ENCODE assay signal across 1 cellular context in the genomic region with DNA sequence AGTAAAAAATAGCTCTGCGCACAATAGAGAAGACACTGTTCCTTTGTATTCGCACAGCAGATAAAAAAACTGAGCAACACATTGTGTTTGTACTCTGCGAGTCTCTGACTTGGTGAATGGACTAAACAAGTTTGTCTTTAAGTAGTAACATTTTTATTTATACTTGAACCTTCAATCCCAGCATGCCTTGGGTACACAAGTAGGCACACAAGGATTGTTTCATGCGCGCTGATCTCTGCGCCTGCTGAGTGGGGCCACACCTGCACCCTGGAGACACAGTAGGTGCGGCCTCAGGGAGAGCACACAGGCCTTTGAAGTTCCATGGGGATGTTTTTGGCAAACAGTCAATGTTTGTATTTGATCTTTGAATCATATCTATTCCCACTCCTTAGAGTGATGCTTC.
TF ChIP-seq lines count a peak whose summit lies in the region.

No MANE protein-coding gene starts in this region.

TF ChIP-seq in IMR-90, 13 proteins besides CTCF, POLR2A, EP300 and RAD21 (continued from another document):
- no peak for TF ChIP-seq RFX5 (IDR thresholded peaks at IDR 0.05; ENCODE audit: low read depth, low read length)
- TF ChIP-seq SMC3 (IDR thresholded peaks at IDR 0.05; ENCODE audit: low read depth, low read length) = no peak
- TF ChIP-seq BHLHE40 (IDR thresholded peaks at IDR 0.05; ENCODE audit: low read depth, low read length) = no peak
- no peak for TF ChIP-seq RCOR1 (IDR thresholded peaks at IDR 0.05; ENCODE audit: insufficient replicate concordance, low read length)
- no peak for TF ChIP-seq MAZ (IDR thresholded peaks at IDR 0.05; ENCODE audit: borderline replicate concordance, low read depth, low read length)
- TF ChIP-seq NFE2L2 (IDR thresholded peaks at IDR 0.05; ENCODE audit: low read depth, low read length) = no peak
- TF ChIP-seq CEBPB (IDR thresholded peaks at IDR 0.05; ENCODE audit: low read depth, low read length) = no peak
- TF ChIP-seq CHD1 (IDR thresholded peaks at IDR 0.05; ENCODE audit: low read depth, low read length) = no peak
- TF ChIP-seq, protein P1, sequence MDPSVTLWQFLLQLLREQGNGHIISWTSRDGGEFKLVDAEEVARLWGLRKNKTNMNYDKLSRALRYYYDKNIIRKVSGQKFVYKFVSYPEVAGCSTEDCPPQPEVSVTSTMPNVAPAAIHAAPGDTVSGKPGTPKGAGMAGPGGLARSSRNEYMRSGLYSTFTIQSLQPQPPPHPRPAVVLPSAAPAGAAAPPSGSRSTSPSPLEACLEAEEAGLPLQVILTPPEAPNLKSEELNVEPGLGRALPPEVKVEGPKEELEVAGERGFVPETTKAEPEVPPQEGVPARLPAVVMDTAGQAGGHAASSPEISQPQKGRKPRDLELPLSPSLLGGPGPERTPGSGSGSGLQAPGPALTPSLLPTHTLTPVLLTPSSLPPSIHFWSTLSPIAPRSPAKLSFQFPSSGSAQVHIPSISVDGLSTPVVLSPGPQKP (IDR thresholded peaks at IDR 0.05; ENCODE audit: borderline replicate concordance, low read depth, low read length) = no peak
- no peak for TF ChIP-seq FOS (IDR thresholded peaks at IDR 0.05; ENCODE audit: low read depth, low read length)
TF ChIP-seq in IMR-90: peak in this region for 0.
